Comparison of ENCODE assay signal across 1 cellular context in genomic region chr2:71130325-71131260, GRCh38.
A peak's percentile ranks its signal among the peaks of the same experiment; 100 is the strongest.
TF ChIP-seq lines count a peak whose summit lies in the region.

A gene with protein sequence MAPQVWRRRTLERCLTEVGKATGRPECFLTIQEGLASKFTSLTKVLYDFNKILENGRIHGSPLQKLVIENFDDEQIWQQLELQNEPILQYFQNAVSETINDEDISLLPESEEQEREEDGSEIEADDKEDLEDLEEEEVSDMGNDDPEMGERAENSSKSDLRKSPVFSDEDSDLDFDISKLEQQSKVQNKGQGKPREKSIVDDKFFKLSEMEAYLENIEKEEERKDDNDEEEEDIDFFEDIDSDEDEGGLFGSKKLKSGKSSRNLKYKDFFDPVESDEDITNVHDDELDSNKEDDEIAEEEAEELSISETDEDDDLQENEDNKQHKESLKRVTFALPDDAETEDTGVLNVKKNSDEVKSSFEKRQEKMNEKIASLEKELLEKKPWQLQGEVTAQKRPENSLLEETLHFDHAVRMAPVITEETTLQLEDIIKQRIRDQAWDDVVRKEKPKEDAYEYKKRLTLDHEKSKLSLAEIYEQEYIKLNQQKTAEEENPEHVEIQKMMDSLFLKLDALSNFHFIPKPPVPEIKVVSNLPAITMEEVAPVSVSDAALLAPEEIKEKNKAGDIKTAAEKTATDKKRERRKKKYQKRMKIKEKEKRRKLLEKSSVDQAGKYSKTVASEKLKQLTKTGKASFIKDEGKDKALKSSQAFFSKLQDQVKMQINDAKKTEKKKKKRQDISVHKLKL (plus strand): TSS chr2:71130634. CDS start chr2:71130666, 32 bp downstream.

TF ChIP-seq in HEK293, 187 proteins besides CTCF, POLR2A, EP300 and RAD21 (continued from another document and continues in another):
- TF ChIP-seq, protein P1, sequence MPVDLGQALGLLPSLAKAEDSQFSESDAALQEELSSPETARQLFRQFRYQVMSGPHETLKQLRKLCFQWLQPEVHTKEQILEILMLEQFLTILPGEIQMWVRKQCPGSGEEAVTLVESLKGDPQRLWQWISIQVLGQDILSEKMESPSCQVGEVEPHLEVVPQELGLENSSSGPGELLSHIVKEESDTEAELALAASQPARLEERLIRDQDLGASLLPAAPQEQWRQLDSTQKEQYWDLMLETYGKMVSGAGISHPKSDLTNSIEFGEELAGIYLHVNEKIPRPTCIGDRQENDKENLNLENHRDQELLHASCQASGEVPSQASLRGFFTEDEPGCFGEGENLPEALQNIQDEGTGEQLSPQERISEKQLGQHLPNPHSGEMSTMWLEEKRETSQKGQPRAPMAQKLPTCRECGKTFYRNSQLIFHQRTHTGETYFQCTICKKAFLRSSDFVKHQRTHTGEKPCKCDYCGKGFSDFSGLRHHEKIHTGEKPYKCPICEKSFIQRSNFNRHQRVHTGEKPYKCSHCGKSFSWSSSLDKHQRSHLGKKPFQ (tag by site-specific recombination; IDR thresholded peaks at IDR 0.05): no peak
- TF ChIP-seq, protein P2, sequence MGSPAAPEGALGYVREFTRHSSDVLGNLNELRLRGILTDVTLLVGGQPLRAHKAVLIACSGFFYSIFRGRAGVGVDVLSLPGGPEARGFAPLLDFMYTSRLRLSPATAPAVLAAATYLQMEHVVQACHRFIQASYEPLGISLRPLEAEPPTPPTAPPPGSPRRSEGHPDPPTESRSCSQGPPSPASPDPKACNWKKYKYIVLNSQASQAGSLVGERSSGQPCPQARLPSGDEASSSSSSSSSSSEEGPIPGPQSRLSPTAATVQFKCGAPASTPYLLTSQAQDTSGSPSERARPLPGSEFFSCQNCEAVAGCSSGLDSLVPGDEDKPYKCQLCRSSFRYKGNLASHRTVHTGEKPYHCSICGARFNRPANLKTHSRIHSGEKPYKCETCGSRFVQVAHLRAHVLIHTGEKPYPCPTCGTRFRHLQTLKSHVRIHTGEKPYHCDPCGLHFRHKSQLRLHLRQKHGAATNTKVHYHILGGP (tag by site-specific recombination; IDR thresholded peaks at IDR 0.05): no peak
- no peak for TF ChIP-seq ZFHX2 (tag by site-specific recombination; conservative IDR thresholded peaks at IDR 0.05)
- no peak for TF ChIP-seq ZNF292 (tag by site-specific recombination; IDR thresholded peaks at IDR 0.05; ENCODE audit: borderline replicate concordance, low read depth)
- TF ChIP-seq ZNF132 (tag by site-specific recombination; IDR thresholded peaks at IDR 0.05; ENCODE audit: borderline replicate concordance): no peak
- no peak for TF ChIP-seq ZNF596 (tag by site-specific recombination; IDR thresholded peaks at IDR 0.05)
- no peak for TF ChIP-seq ZNF266 (tag by site-specific recombination; IDR thresholded peaks at IDR 0.05; ENCODE audit: low read depth)
- no peak for TF ChIP-seq ZNF571 (tag by site-specific recombination; IDR thresholded peaks at IDR 0.05)
- TF ChIP-seq FEZF1 (tag by site-specific recombination; IDR thresholded peaks at IDR 0.05): no peak
- TF ChIP-seq SALL2 (tag by site-specific recombination; IDR thresholded peaks at IDR 0.05; ENCODE audit: borderline replicate concordance): no peak
- TF ChIP-seq KLF16 (tag by site-specific recombination; IDR thresholded peaks at IDR 0.05): peak; percentile 98
- TF ChIP-seq ZBTB17 (tag by site-specific recombination; IDR thresholded peaks at IDR 0.05): peak; percentile 79
- no peak for TF ChIP-seq ZNF280C (tag by site-specific recombination; IDR thresholded peaks at IDR 0.05)
- peak; percentile 29; the same call in 1 of the 2 replicates for TF ChIP-seq SCRT2 (tag by site-specific recombination; IDR thresholded peaks at IDR 0.05)
- peak; percentile 62; the same call in 1 of the 2 replicates for TF ChIP-seq ZNF843 (tag by site-specific recombination; IDR thresholded peaks at IDR 0.05)
- TF ChIP-seq, protein P3, sequence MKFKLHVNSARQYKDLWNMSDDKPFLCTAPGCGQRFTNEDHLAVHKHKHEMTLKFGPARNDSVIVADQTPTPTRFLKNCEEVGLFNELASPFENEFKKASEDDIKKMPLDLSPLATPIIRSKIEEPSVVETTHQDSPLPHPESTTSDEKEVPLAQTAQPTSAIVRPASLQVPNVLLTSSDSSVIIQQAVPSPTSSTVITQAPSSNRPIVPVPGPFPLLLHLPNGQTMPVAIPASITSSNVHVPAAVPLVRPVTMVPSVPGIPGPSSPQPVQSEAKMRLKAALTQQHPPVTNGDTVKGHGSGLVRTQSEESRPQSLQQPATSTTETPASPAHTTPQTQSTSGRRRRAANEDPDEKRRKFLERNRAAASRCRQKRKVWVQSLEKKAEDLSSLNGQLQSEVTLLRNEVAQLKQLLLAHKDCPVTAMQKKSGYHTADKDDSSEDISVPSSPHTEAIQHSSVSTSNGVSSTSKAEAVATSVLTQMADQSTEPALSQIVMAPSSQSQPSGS (tag by site-specific recombination; IDR thresholded peaks at IDR 0.05; ENCODE audit: low read depth): no peak
- TF ChIP-seq ZNF10 (tag by site-specific recombination; IDR thresholded peaks at IDR 0.05): no peak; the same call in 1 of the 2 replicates
- TF ChIP-seq ZNF366 (tag by site-specific recombination; conservative IDR thresholded peaks at IDR 0.05): no peak
- no peak for TF ChIP-seq ZNF202 (tag by site-specific recombination; IDR thresholded peaks at IDR 0.05; ENCODE audit: borderline replicate concordance)
- TF ChIP-seq, protein P4, sequence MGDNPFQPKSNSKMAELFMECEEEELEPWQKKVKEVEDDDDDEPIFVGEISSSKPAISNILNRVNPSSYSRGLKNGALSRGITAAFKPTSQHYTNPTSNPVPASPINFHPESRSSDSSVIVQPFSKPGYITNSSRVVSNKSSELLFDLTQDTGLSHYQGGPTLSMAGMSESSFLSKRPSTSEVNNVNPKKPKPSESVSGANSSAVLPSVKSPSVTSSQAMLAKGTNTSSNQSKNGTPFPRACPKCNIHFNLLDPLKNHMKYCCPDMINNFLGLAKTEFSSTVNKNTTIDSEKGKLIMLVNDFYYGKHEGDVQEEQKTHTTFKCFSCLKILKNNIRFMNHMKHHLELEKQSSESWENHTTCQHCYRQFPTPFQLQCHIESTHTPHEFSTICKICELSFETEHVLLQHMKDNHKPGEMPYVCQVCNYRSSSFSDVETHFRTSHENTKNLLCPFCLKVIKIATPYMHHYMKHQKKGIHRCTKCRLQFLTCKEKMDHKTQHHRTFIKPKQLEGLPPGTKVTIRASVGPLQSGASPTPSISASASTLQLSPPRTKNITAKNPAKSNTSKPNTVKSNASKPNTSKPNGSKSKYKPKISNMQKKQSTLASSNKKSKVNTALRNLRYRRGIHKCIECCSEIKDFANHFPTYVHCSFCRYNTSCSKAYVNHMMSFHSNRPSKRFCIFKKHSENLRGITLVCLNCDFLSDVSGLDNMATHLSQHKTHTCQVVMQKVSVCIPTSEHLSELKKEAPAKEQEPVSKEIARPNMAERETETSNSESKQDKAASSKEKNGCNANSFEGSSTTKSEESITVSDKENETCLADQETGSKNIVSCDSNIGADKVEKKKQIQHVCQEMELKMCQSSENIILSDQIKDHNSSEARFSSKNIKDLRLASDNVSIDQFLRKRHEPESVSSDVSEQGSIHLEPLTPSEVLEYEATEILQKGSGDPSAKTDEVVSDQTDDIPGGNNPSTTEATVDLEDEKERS (tag by site-specific recombination; IDR thresholded peaks at IDR 0.05): peak; percentile 55; the same call in 1 of the 2 replicates
- TF ChIP-seq PRDM2 (tag by site-specific recombination; IDR thresholded peaks at IDR 0.05; ENCODE audit: borderline replicate concordance): no peak
- TF ChIP-seq KLF8 (tag by site-specific recombination; IDR thresholded peaks at IDR 0.05): peak; percentile 90
- no peak for TF ChIP-seq ZNF37A (tag by site-specific recombination; IDR thresholded peaks at IDR 0.05)
- TF ChIP-seq, protein P5, sequence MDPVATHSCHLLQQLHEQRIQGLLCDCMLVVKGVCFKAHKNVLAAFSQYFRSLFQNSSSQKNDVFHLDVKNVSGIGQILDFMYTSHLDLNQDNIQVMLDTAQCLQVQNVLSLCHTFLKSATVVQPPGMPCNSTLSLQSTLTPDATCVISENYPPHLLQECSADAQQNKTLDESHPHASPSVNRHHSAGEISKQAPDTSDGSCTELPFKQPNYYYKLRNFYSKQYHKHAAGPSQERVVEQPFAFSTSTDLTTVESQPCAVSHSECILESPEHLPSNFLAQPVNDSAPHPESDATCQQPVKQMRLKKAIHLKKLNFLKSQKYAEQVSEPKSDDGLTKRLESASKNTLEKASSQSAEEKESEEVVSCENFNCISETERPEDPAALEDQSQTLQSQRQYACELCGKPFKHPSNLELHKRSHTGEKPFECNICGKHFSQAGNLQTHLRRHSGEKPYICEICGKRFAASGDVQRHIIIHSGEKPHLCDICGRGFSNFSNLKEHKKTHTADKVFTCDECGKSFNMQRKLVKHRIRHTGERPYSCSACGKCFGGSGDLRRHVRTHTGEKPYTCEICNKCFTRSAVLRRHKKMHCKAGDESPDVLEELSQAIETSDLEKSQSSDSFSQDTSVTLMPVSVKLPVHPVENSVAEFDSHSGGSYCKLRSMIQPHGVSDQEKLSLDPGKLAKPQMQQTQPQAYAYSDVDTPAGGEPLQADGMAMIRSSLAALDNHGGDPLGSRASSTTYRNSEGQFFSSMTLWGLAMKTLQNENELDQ (tag by site-specific recombination; IDR thresholded peaks at IDR 0.05; ENCODE audit: low read depth): no peak
- no peak for TF ChIP-seq ZNF701 (tag by site-specific recombination; IDR thresholded peaks at IDR 0.05)
- TF ChIP-seq OVOL3 (tag by site-specific recombination; IDR thresholded peaks at IDR 0.05): 0 out of 2 replicates have a peak, but pooled peaks have one; percentile 11
- TF ChIP-seq ZBTB48 (tag by site-specific recombination; IDR thresholded peaks at IDR 0.05): peak; percentile 56; the same call in 1 of the 2 replicates
- TF ChIP-seq IKZF3 (tag by site-specific recombination; IDR thresholded peaks at IDR 0.05): no peak
- TF ChIP-seq, protein P6, sequence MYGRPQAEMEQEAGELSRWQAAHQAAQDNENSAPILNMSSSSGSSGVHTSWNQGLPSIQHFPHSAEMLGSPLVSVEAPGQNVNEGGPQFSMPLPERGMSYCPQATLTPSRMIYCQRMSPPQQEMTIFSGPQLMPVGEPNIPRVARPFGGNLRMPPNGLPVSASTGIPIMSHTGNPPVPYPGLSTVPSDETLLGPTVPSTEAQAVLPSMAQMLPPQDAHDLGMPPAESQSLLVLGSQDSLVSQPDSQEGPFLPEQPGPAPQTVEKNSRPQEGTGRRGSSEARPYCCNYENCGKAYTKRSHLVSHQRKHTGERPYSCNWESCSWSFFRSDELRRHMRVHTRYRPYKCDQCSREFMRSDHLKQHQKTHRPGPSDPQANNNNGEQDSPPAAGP (tag by site-specific recombination; IDR thresholded peaks at IDR 0.05): peak; percentile 66
- TF ChIP-seq ZNF664 (tag by site-specific recombination; IDR thresholded peaks at IDR 0.05): peak; percentile 57
- TF ChIP-seq ZNF324 (tag by site-specific recombination; IDR thresholded peaks at IDR 0.05): peak; percentile 66; the same call in 1 of the 2 replicates
- TF ChIP-seq ZNF169 (tag by site-specific recombination; IDR thresholded peaks at IDR 0.05): no peak
